In genomic region chr2:172328103-172328835, GRCh38 we compare ENCODE assay signal across 11 cellular contexts.
"Had no signal": no experiment of that assay in that cellular context is flagged by ENCODE, and none has a peak within 500 bp of the region (broad histone marks: within the 10 kb centered on the region; RNA-seq: fewer than 3 reads in every experiment).

No MANE protein-coding gene starts in this region.

- H3K9me3 ChIP-seq: esophagus squamous epithelium, pancreas, stomach had no signal

- H3K36me3 ChIP-seq: esophagus squamous epithelium, pancreas, stomach, WERI-Rb-1 had no signal

- H3K27me3 ChIP-seq: esophagus squamous epithelium, foreskin keratinocyte, pancreas, stomach had no signal

- H3K27ac ChIP-seq: foreskin keratinocyte, WERI-Rb-1 had no signal

- DNase-seq: activated CD4-positive, alpha-beta T cell treated with anti-CD3 and anti-CD28 coated beads, Interleukin-2, amount 50 U/mL, for 4 hours; dermis blood vessel endothelial cell; effector memory CD4-positive, alpha-beta T cell; esophagus squamous epithelium; foreskin keratinocyte; kidney; natural killer cell; pancreas; stimulated activated CD4-positive, alpha-beta T cell treated with anti-CD3 and anti-CD28 coated beads, Interleukin-4, amount 100 ng/mL, for 24 hours; stomach; WERI-Rb-1 had no signal

- H3K4me3 ChIP-seq: esophagus squamous epithelium, pancreas, stomach had no signal

- H3K4me1 ChIP-seq: foreskin keratinocyte had no signal
